ENCODE assay signal across 21 cellular contexts in genomic region chr2:140257692-140258300, GRCh38.
DNase-seq lines count a peak whose midpoint lies in the region; ATAC-seq and TF ChIP-seq lines count a peak whose summit lies in the region.
"Had no signal": no experiment of that assay in that cellular context is flagged by ENCODE, and none has a peak within 500 bp of the region (broad histone marks: within the 10 kb centered on the region; RNA-seq: fewer than 3 reads in every experiment).

No MANE protein-coding gene starts in this region.

- TF ChIP-seq CTCF in fibroblast of mammary gland (conservative IDR thresholded peaks at IDR 0.05; ENCODE audit: control insufficient read depth, insufficient read depth, low read depth, low read length) (no peak), chondrocyte (IDR thresholded peaks at IDR 0.05) (no peak)

- no peaks in the 10 kb centered on the region for H3K9me3 Mint-ChIP-seq in chondrocyte (ENCODE audit: low read depth)

- no peak overlapping the region for H3K4me3 Mint-ChIP-seq in chondrocyte (ENCODE audit: unreplicated experiment)
- H3K4me3 Mint-ChIP-seq: B cell, T-helper 17 cell had no signal

- H3K4me3 ChIP-seq in fibroblast of mammary gland (ENCODE audit: control insufficient read depth, low read depth, low read length) = no peak overlapping the region
- H3K4me3 ChIP-seq: K562, psoas muscle, upper lobe of right lung had no signal

- no peaks in the 10 kb centered on the region for H3K4me1 Mint-ChIP-seq in chondrocyte (ENCODE audit: low read depth)
- H3K4me1 Mint-ChIP-seq: B cell, T-helper 17 cell had no signal

- no peaks in the 10 kb centered on the region for H3K36me3 Mint-ChIP-seq in chondrocyte (ENCODE audit: low read depth)

- no peaks in the 10 kb centered on the region for H3K27me3 Mint-ChIP-seq in chondrocyte (ENCODE audit: low read depth)
- H3K27me3 Mint-ChIP-seq: B cell, T-helper 17 cell had no signal

- intact Hi-C loops in Right ventricle myocardium inferior (cut with DNase I) = no loop called here
- intact Hi-C loops in left ventricle myocardium superior (cut with micrococcal nuclease) = no loop called here

- DNase-seq in Right ventricle myocardium inferior (ENCODE audit: missing footprints) (no peak), left ventricle myocardium superior (no peak), SKM-1 (lab: John Stamatoyannopoulos, UW; ENCODE audit: unreplicated experiment) (peak; percentile 53), fibroblast of mammary gland (ENCODE audit: low read depth) (peak; percentile 16), chondrocyte (ENCODE audit: low spot score) (no peak)
- DNase-seq: activated CD4-positive, alpha-beta T cell treated with anti-CD3 and anti-CD28 coated beads for 4 hours; activated CD8-positive, alpha-beta memory T cell treated with anti-CD3 and anti-CD28 coated beads for 24 hours; activated T-cell treated with anti-CD3 and anti-CD28 coated beads, Interleukin-2, amount 50 U/mL, for 1 hour; DMS153; mesendoderm; NCI-H187 treated with DMSO at 0.1 percent for 48 hours; NCI-H345; psoas muscle; stimulated activated CD4-positive, alpha-beta T cell treated with anti-CD3 and anti-CD28 coated beads, Interleukin-1b, Interleukin-23, amount 100 ng/mL, for 48 hours; T-helper 17 cell; upper lobe of right lung had no signal

- no peak overlapping the region for H3K27ac Mint-ChIP-seq in chondrocyte (ENCODE audit: unreplicated experiment)
- H3K27ac Mint-ChIP-seq: B cell, T-helper 17 cell had no signal

- peak; percentile 60 for ATAC-seq in Right ventricle myocardium inferior
- ATAC-seq in left ventricle myocardium superior = no peak
- no peak for ATAC-seq in HG03196 (IDR thresholded peaks at IDR 0.05; ENCODE audit: unreplicated experiment)
- ATAC-seq in GM18861 (IDR thresholded peaks at IDR 0.05; ENCODE audit: unreplicated experiment) = no peak
- no peak for ATAC-seq in HG03460 (IDR thresholded peaks at IDR 0.05; ENCODE audit: unreplicated experiment)
- ATAC-seq: K562, psoas muscle, T-helper 17 cell, upper lobe of right lung had no signal

Comparison
In these comparisons a context has a peak if more than half of its experiments do, and no peak if none do; other contexts are left out.
1. DNase-seq: peak in SKM-1 (single experiment) and fibroblast of mammary gland (single experiment); none in Right ventricle myocardium inferior (single experiment), left ventricle myocardium superior (single experiment) and chondrocyte (single experiment).